Comparison of ENCODE assay signal across 22 cellular contexts in genomic region chr7:69620650-69621049, GRCh38.
"Had no signal": no experiment of that assay in that cellular context is flagged by ENCODE, and none has a peak within 500 bp of the region (broad histone marks: within the 10 kb centered on the region; RNA-seq: fewer than 3 reads in every experiment).

No MANE protein-coding gene starts in this region.

- H3K27me3 ChIP-seq: esophagus muscularis mucosa, foreskin keratinocyte, right lobe of liver, testis, transverse colon had no signal

- H3K27ac ChIP-seq: esophagus muscularis mucosa, foreskin keratinocyte, left ventricle myocardium inferior, right lobe of liver, testis, transverse colon had no signal

- H3K27me3 Mint-ChIP-seq: dendritic cell treated with granulocyte-macrophage colony-stimulating factor and Interleukin-4, amounts not matched to agents 40 ng/mL and 50 ng/mL, for 4 days had no signal

- H3K9me3 ChIP-seq: esophagus muscularis mucosa, left ventricle myocardium inferior, right lobe of liver, testis, transverse colon had no signal

- DNase-seq: activated CD4-positive, alpha-beta T cell treated with anti-CD3 and anti-CD28 coated beads for 4 hours; activated CD4-positive, alpha-beta T cell treated with anti-CD3 and anti-CD28 coated beads, Interleukin-2, amount 50 U/mL, for 4 hours; activated CD4-positive, CD25-positive, alpha-beta regulatory T cell; activated naive CD4-positive, alpha-beta T cell treated with Interleukin-2 at 50 U/mL for 16 hours; activated T-cell treated with anti-CD3 and anti-CD28 coated beads for 4 hours; activated T-cell treated with anti-CD3 and anti-CD28 coated beads, Interleukin-2, amount 50 U/mL, for 72 hours; anterior cingulate cortex; foreskin keratinocyte; left ventricle myocardium inferior; naive thymus-derived CD8-positive, alpha-beta T cell; right lobe of liver; stimulated activated CD4-positive, alpha-beta T cell treated with anti-CD3 and anti-CD28 coated beads, Interleukin-2, amount 100 ng/mL, for 48 hours; stimulated activated naive CD8-positive, alpha-beta T cell treated with anti-CD3 and anti-CD28 coated beads, Interleukin-15, Interleukin-2, amounts not matched to agents 100 U/mL and 50 U/mL, for 24 hours; testis; transverse colon had no signal

- H3K4me3 Mint-ChIP-seq: activated naive CD8-positive, alpha-beta T cell; activated T-cell treated with anti-CD3 and anti-CD28 coated beads, Interleukin-2, amount 50 U/mL, for 72 hours; central memory CD8-positive, alpha-beta T cell; dendritic cell treated with granulocyte-macrophage colony-stimulating factor and Interleukin-4, amounts not matched to agents 40 ng/mL and 50 ng/mL, for 4 days; mesothelial cell of epicardium; naive thymus-derived CD8-positive, alpha-beta T cell; T-helper 2 cell treated with Interferon-gamma antibody and Interleukin-4, amounts not matched to agents 5 μg/mL and 100 μg/mL, for 36 hours had no signal

- H3K4me3 ChIP-seq: esophagus muscularis mucosa, left ventricle myocardium inferior, lung, right lobe of liver, testis, transverse colon had no signal

- H3K36me3 ChIP-seq: esophagus muscularis mucosa, left ventricle myocardium inferior, right lobe of liver, transverse colon had no signal

- H3K4me1 Mint-ChIP-seq: central memory CD8-positive, alpha-beta T cell; naive thymus-derived CD8-positive, alpha-beta T cell had no signal

- H3K4me1 ChIP-seq: foreskin keratinocyte, right lobe of liver, testis had no signal

- H3K9me3 Mint-ChIP-seq: activated T-cell treated with anti-CD3 and anti-CD28 coated beads, Interleukin-2, amount 50 U/mL, for 72 hours; central memory CD8-positive, alpha-beta T cell; dendritic cell treated with granulocyte-macrophage colony-stimulating factor and Interleukin-4, amounts not matched to agents 40 ng/mL and 50 ng/mL, for 4 days; mesothelial cell of epicardium; naive thymus-derived CD8-positive, alpha-beta T cell; T-helper 2 cell treated with Interferon-gamma antibody and Interleukin-4, amounts not matched to agents 5 μg/mL and 100 μg/mL, for 36 hours had no signal

- H3K36me3 Mint-ChIP-seq: activated naive CD8-positive, alpha-beta T cell; mesothelial cell of epicardium; naive thymus-derived CD8-positive, alpha-beta T cell had no signal

- H3K27ac Mint-ChIP-seq: activated naive CD8-positive, alpha-beta T cell; activated T-cell treated with anti-CD3 and anti-CD28 coated beads, Interleukin-2, amount 50 U/mL, for 72 hours; dendritic cell treated with granulocyte-macrophage colony-stimulating factor and Interleukin-4, amounts not matched to agents 40 ng/mL and 50 ng/mL, for 4 days; naive thymus-derived CD8-positive, alpha-beta T cell; T-helper 2 cell treated with Interferon-gamma antibody and Interleukin-4, amounts not matched to agents 5 μg/mL and 100 μg/mL, for 36 hours had no signal
